ENCODE assay signal across 23 cellular contexts in the genomic region with DNA sequence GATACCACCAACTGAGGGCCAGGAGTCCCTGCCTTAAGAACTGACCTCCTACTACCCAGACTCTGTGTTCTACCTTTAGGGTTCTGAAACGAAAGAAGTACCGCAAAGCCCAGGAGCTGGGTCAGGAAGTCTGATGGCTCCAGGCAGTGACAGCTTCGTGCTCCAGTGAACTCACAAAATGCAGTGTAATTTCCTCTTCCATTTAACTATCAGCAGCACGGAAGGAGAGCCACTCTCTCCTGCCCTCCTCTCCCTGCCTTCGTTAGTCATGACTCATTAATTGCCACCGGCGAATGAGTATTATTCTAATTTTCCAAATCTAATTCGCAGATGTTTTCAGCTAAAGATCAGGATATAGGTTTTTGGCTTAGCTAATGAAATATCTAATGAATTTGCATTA.
DNase-seq lines count a peak whose midpoint lies in the region; ATAC-seq, FAIRE-seq and TF ChIP-seq lines count a peak whose summit lies in the region.
"Had no signal": no experiment of that assay in that cellular context is flagged by ENCODE, and none has a peak within 500 bp of the region (broad histone marks: within the 10 kb centered on the region; RNA-seq: fewer than 3 reads in every experiment).

No MANE protein-coding gene starts in this region.

- H3K79me2 ChIP-seq in PC-9 (ENCODE audit: low read depth) (no peaks in the 10 kb centered on the region), neural progenitor cell (ENCODE audit: low read depth) (no peaks in the 10 kb centered on the region)

- H3K27ac ChIP-seq in PC-9 (no peak overlapping the region), neural progenitor cell (no peak overlapping the region)
- H3K27ac ChIP-seq: esophagus squamous epithelium, left lung, pancreas had no signal

- H3K27me3 ChIP-seq in PC-9 (ENCODE audit: insufficient read depth, low read depth), result no peaks in the 10 kb centered on the region
- H3K27me3 ChIP-seq in neural progenitor cell, result no peaks in the 10 kb centered on the region
- H3K27me3 ChIP-seq: left lung, pancreas had no signal

- DNase-seq in COR-L47 (lab: John Stamatoyannopoulos, UW) (peak; percentile 31), NCI-H1105 treated with DMSO at 0.1 percent for 48 hours (lab: John Stamatoyannopoulos, UW) (peak; percentile 66), PC-9 (peak in 1 of 2 experiments; percentile 54), neural progenitor cell (ENCODE audit: low spot score) (peak; percentile 17), GM12891 (ENCODE audit: insufficient read length, low spot score) (no peak), NCI-H1930 (lab: John Stamatoyannopoulos, UW) (no peak)
- DNase-seq: activated CD4-positive, alpha-beta T cell treated with anti-CD3 and anti-CD28 coated beads for 48 hours; activated CD8-positive, alpha-beta memory T cell treated with anti-CD3 and anti-CD28 coated beads, Interleukin-2, amount 10 ng/mL, durations not matched to agents 7 days and 5 days; activated naive CD8-positive, alpha-beta T cell treated with anti-CD3 and anti-CD28 coated beads, Interleukin-2, amount 10 ng/mL, durations not matched to agents 7 days and 5 days; Calu3; effector memory CD8-positive, alpha-beta T cell; esophagus squamous epithelium; HFFc6; left lung; natural killer cell; NCI-H1694; pancreas; SHP77 treated with DMSO at 0.1 percent for 48 hours; stimulated activated naive B cell treated with anti-CD40 and anti-IgM and Interleukin-4, amounts not matched to agents 10 μg/mL and 1 μg/mL and 100 μg/mL, for 72 hours had no signal

- no peaks in the 10 kb centered on the region for H3F3A ChIP-seq in PC-9 (ENCODE audit: insufficient read depth, low read depth)
- H3F3A ChIP-seq in neural progenitor cell (ENCODE audit: low read depth), result no peaks in the 10 kb centered on the region

- FAIRE-seq in GM12891 (lab: Jason Lieb, UNC), result no peak
- FAIRE-seq: pancreas had no signal

- POLR2A ChIA-PET in PC-9 (lab: Charles Lee; ENCODE audit: unreplicated experiment), result no interaction called here

- H3K4me2 ChIP-seq in PC-9 (peak overlapping the region; percentile 50), neural progenitor cell (no peak overlapping the region)

- TF ChIP-seq CTCF in PC-9 (conservative IDR thresholded peaks at IDR 0.05) (no peak), neural progenitor cell (IDR thresholded peaks at IDR 0.05) (no peak)

- H4K20me1 ChIP-seq in PC-9 (ENCODE audit: insufficient read depth) (no peaks in the 10 kb centered on the region), neural progenitor cell (ENCODE audit: low read depth) (no peaks in the 10 kb centered on the region)

- no peaks in the 10 kb centered on the region for H3K9me2 ChIP-seq in PC-9 (ENCODE audit: insufficient read depth)

- H3K4me1 Mint-ChIP-seq in neural progenitor cell, result peaks cover 8% of the 10 kb centered on the region
- H3K4me1 Mint-ChIP-seq: activated CD8-positive, alpha-beta memory T cell treated with anti-CD3 and anti-CD28 coated beads, Interleukin-2, amount 10 ng/mL, durations not matched to agents 7 days and 5 days; activated naive CD8-positive, alpha-beta T cell treated with anti-CD3 and anti-CD28 coated beads, Interleukin-2, amount 10 ng/mL, durations not matched to agents 7 days and 5 days; activated T-helper 17 cell treated with anti-CD3 and anti-CD28 coated beads, Interleukin-2, amount 50 U/mL, for 72 hours; natural killer cell; stimulated activated naive B cell treated with anti-CD40 and anti-IgM and Interleukin-4, amounts not matched to agents 10 μg/mL and 1 μg/mL and 100 μg/mL, for 72 hours had no signal

- TF ChIP-seq POLR2A in GM12891 (IDR thresholded peaks at IDR 0.05; ENCODE audit: low read depth, low read length), result no peak

- no peak overlapping the region for H3K27ac Mint-ChIP-seq in neural progenitor cell
- H3K27ac Mint-ChIP-seq: activated CD8-positive, alpha-beta memory T cell treated with anti-CD3 and anti-CD28 coated beads, Interleukin-2, amount 10 ng/mL, durations not matched to agents 7 days and 5 days; activated naive CD8-positive, alpha-beta T cell treated with anti-CD3 and anti-CD28 coated beads, Interleukin-2, amount 10 ng/mL, durations not matched to agents 7 days and 5 days; activated T-helper 17 cell treated with anti-CD3 and anti-CD28 coated beads, Interleukin-2, amount 50 U/mL, for 72 hours; effector memory CD8-positive, alpha-beta T cell; HFFc6; mesothelial cell of epicardium; natural killer cell; stimulated activated naive B cell treated with anti-CD40 and anti-IgM and Interleukin-4, amounts not matched to agents 10 μg/mL and 1 μg/mL and 100 μg/mL, for 72 hours had no signal

- no peak overlapping the region for H3K9ac ChIP-seq in neural progenitor cell

- no peak overlapping the region for H3K4me3 Mint-ChIP-seq in neural progenitor cell
- H3K4me3 Mint-ChIP-seq: activated CD8-positive, alpha-beta memory T cell treated with anti-CD3 and anti-CD28 coated beads, Interleukin-2, amount 10 ng/mL, durations not matched to agents 7 days and 5 days; activated naive CD8-positive, alpha-beta T cell treated with anti-CD3 and anti-CD28 coated beads, Interleukin-2, amount 10 ng/mL, durations not matched to agents 7 days and 5 days; activated T-helper 17 cell treated with anti-CD3 and anti-CD28 coated beads, Interleukin-2, amount 50 U/mL, for 72 hours; effector memory CD8-positive, alpha-beta T cell; HFFc6; mesothelial cell of epicardium; natural killer cell; stimulated activated naive B cell treated with anti-CD40 and anti-IgM and Interleukin-4, amounts not matched to agents 10 μg/mL and 1 μg/mL and 100 μg/mL, for 72 hours had no signal

- no peak overlapping the region for H3K4me3 ChIP-seq in PC-9
- no peak overlapping the region for H3K4me3 ChIP-seq in neural progenitor cell
- H3K4me3 ChIP-seq: esophagus squamous epithelium, left lung, pancreas had no signal

- no peak for ATAC-seq in HG02798 (IDR thresholded peaks at IDR 0.05; ENCODE audit: poor library complexity, unreplicated experiment)
- ATAC-seq: activated CD8-positive, alpha-beta memory T cell treated with anti-CD3 and anti-CD28 coated beads, Interleukin-2, amount 10 ng/mL, durations not matched to agents 7 days and 5 days; activated T-helper 17 cell treated with anti-CD3 and anti-CD28 coated beads, Interleukin-2, amount 50 U/mL, for 72 hours; effector memory CD8-positive, alpha-beta T cell; left lung; natural killer cell; stimulated activated naive B cell treated with anti-CD40 and anti-IgM and Interleukin-4, amounts not matched to agents 10 μg/mL and 1 μg/mL and 100 μg/mL, for 72 hours had no signal

- peaks cover 9% of the 10 kb centered on the region for H3K27me3 Mint-ChIP-seq in neural progenitor cell (ENCODE audit: insufficient read depth, low read depth)
- H3K27me3 Mint-ChIP-seq: activated CD8-positive, alpha-beta memory T cell treated with anti-CD3 and anti-CD28 coated beads, Interleukin-2, amount 10 ng/mL, durations not matched to agents 7 days and 5 days; activated naive CD8-positive, alpha-beta T cell treated with anti-CD3 and anti-CD28 coated beads, Interleukin-2, amount 10 ng/mL, durations not matched to agents 7 days and 5 days; activated T-helper 17 cell treated with anti-CD3 and anti-CD28 coated beads, Interleukin-2, amount 50 U/mL, for 72 hours; effector memory CD8-positive, alpha-beta T cell; stimulated activated naive B cell treated with anti-CD40 and anti-IgM and Interleukin-4, amounts not matched to agents 10 μg/mL and 1 μg/mL and 100 μg/mL, for 72 hours had no signal

- CTCF ChIA-PET in PC-9 (lab: Charles Lee), result no interaction called here

- H3K9me3 ChIP-seq in PC-9 (ENCODE audit: insufficient read depth, low read depth), result no peaks in the 10 kb centered on the region
- no peaks in the 10 kb centered on the region for H3K9me3 ChIP-seq in neural progenitor cell (ENCODE audit: low read depth)
- H3K9me3 ChIP-seq: esophagus squamous epithelium, pancreas had no signal

- H3K4me1 ChIP-seq in PC-9 (replicated peaks; ENCODE audit: insufficient read depth) (no peaks in the 10 kb centered on the region), neural progenitor cell (peaks cover 4% of the 10 kb centered on the region)
- H3K4me1 ChIP-seq: esophagus squamous epithelium, left lung, pancreas had no signal

- H3K36me3 ChIP-seq in PC-9 (ENCODE audit: low read depth) (no peaks in the 10 kb centered on the region), neural progenitor cell (no peaks in the 10 kb centered on the region)
- H3K36me3 ChIP-seq: esophagus squamous epithelium, left lung, pancreas had no signal

- H3K36me3 Mint-ChIP-seq in neural progenitor cell, result no peaks in the 10 kb centered on the region
- H3K36me3 Mint-ChIP-seq: activated CD8-positive, alpha-beta memory T cell treated with anti-CD3 and anti-CD28 coated beads, Interleukin-2, amount 10 ng/mL, durations not matched to agents 7 days and 5 days; activated naive CD8-positive, alpha-beta T cell treated with anti-CD3 and anti-CD28 coated beads, Interleukin-2, amount 10 ng/mL, durations not matched to agents 7 days and 5 days; brain; mesothelial cell of epicardium; natural killer cell; stimulated activated naive B cell treated with anti-CD40 and anti-IgM and Interleukin-4, amounts not matched to agents 10 μg/mL and 1 μg/mL and 100 μg/mL, for 72 hours had no signal

- intact Hi-C loops in PC-9 (cut with micrococcal nuclease; ENCODE audit: unreplicated experiment), result no loop called here

- no peaks in the 10 kb centered on the region for H3K9me3 Mint-ChIP-seq in neural progenitor cell

- H2AFZ ChIP-seq in PC-9 (no peak overlapping the region; the same call in 1 of the 2 replicates), neural progenitor cell (replicated peaks) (no peak overlapping the region)

- no TSS peak for BruUV-seq in PC-9 (replicated peaks; lab: Mats Ljungman, UMichigan)

TF ChIP-seq in GM12891, 5 proteins besides CTCF, POLR2A, EP300 and RAD21:
- no peak for TF ChIP-seq POLR2AphosphoS5 (IDR thresholded peaks at IDR 0.05; ENCODE audit: low read depth, low read length)
- TF ChIP-seq POU2F2 (IDR thresholded peaks at IDR 0.05; ENCODE audit: low read depth, low read length), result no peak
- TF ChIP-seq TAF1 (IDR thresholded peaks at IDR 0.05; ENCODE audit: low read depth, low read length), result no peak
- TF ChIP-seq SPI1 (IDR thresholded peaks at IDR 0.05; ENCODE audit: low read depth, low read length), result no peak
- TF ChIP-seq PAX5 (IDR thresholded peaks at IDR 0.05; ENCODE audit: insufficient read depth, low read length, severe bottlenecking), result no peak
TF ChIP-seq in GM12891: peak in this region for 0.

Comparison
In these comparisons a context has a peak if more than half of its experiments do, and no peak if none do; other contexts are left out.
1. DNase-seq: peak in COR-L47 (single experiment), NCI-H1105 treated with DMSO at 0.1 percent for 48 hours (single experiment) and neural progenitor cell (single experiment); none in GM12891 (single experiment) and NCI-H1930 (0 of 2).